ENCODE assay signal across 1 cellular context in genomic region chr3:46978985-46979944, GRCh38.
TF ChIP-seq lines count a peak whose summit lies in the region.

Gene NBEAL2, plus strand, starts transcription at chr3:46979666. Its CDS starts 196 bp downstream, at chr3:46979862.

TF ChIP-seq in K562, 482 proteins besides CTCF, POLR2A, EP300 and RAD21 (continued from another document and continues in another):
- TF ChIP-seq CGGBP1 (CRISPR knock-in tag; IDR thresholded peaks at IDR 0.05) (peak; percentile 86), CC2D1A (IDR thresholded peaks at IDR 0.05) (no peak), PRDM10 (IDR thresholded peaks at IDR 0.05; ENCODE audit: partially characterized antibody) (peak; percentile 41), ZNF143 (CRISPR knock-in tag; IDR thresholded peaks at IDR 0.05) (no peak), ZBTB8A (IDR thresholded peaks at IDR 0.05; ENCODE audit: partially characterized antibody) (no peak), ZNF79 (CRISPR knock-in tag; IDR thresholded peaks at IDR 0.05; ENCODE audit: low read depth) (no peak), HMBOX1 (IDR thresholded peaks at IDR 0.05) (no peak), YBX1 (IDR thresholded peaks at IDR 0.05) (no peak), E2F4 (CRISPR knock-in tag; IDR thresholded peaks at IDR 0.05; ENCODE audit: low read depth) (no peak), PYGO2 (tag; IDR thresholded peaks at IDR 0.05) (no peak), BCOR (IDR thresholded peaks at IDR 0.05) (peak; percentile 10; the same call in 1 of the 2 replicates), SMARCE1 (IDR thresholded peaks at IDR 0.05) (peak; percentile 65), ZNF639 (CRISPR knock-in tag; conservative IDR thresholded peaks at IDR 0.05 in 1 of 2, IDR thresholded peaks at IDR 0.05 in 1 of 2) (no peak), TAL1 (IDR thresholded peaks at IDR 0.05) (no peak), NFE2 (IDR thresholded peaks at IDR 0.05; ENCODE audit: low read depth) (0 out of 2 replicates have a peak, but pooled peaks have one; percentile 1), SMC3 (conservative IDR thresholded peaks at IDR 0.05; ENCODE audit: insufficient read depth, low read depth, low read length) (no peak), XRCC4 (IDR thresholded peaks at IDR 0.05; ENCODE audit: extremely low read depth, insufficient read depth, insufficient read length) (no peak), RNF219 (CRISPR knock-in tag; IDR thresholded peaks at IDR 0.05) (no peak), ZNF449 (CRISPR knock-in tag; IDR thresholded peaks at IDR 0.05) (no peak), ZNF395 (CRISPR knock-in tag; IDR thresholded peaks at IDR 0.05) (no peak; the same call in 1 of the 2 replicates), ZFPM2 (CRISPR knock-in tag; IDR thresholded peaks at IDR 0.05) (no peak), TRIM24 (IDR thresholded peaks at IDR 0.05) (no peak), ZNF134 (CRISPR knock-in tag; conservative IDR thresholded peaks at IDR 0.05) (peak; percentile 90), ELK3 (CRISPR knock-in tag; IDR thresholded peaks at IDR 0.05) (no peak), NKRF (IDR thresholded peaks at IDR 0.05; ENCODE audit: borderline replicate concordance) (peak; percentile 25; the same call in 1 of the 2 replicates), IRF2 (CRISPR knock-in tag; IDR thresholded peaks at IDR 0.05) (no peak), ADNP (tag; IDR thresholded peaks at IDR 0.05) (no peak), PKNOX1 (IDR thresholded peaks at IDR 0.05) (peak; percentile 46), MTA1 (IDR thresholded peaks at IDR 0.05; ENCODE audit: borderline replicate concordance) (no peak), TCF15 (CRISPR knock-in tag; IDR thresholded peaks at IDR 0.05) (peak; percentile 78; the same call in 1 of the 2 replicates), TCFL5 (CRISPR knock-in tag; conservative IDR thresholded peaks at IDR 0.05) (no peak), KAT2B (IDR thresholded peaks at IDR 0.05; ENCODE audit: low read depth, low read length) (no peak), DACH1 (IDR thresholded peaks at IDR 0.05; ENCODE audit: partially characterized antibody) (no peak), ZBTB5 (IDR thresholded peaks at IDR 0.05) (no peak), ZKSCAN1 (IDR thresholded peaks at IDR 0.05; ENCODE audit: low read depth, low read length) (no peak), IRF1 (CRISPR knock-in tag; IDR thresholded peaks at IDR 0.05; ENCODE audit: borderline replicate concordance) (no peak), PRMT5 (CRISPR knock-in tag; IDR thresholded peaks at IDR 0.05) (no peak)
